Comparison of ENCODE assay signal across 10 cellular contexts in the genomic region with DNA sequence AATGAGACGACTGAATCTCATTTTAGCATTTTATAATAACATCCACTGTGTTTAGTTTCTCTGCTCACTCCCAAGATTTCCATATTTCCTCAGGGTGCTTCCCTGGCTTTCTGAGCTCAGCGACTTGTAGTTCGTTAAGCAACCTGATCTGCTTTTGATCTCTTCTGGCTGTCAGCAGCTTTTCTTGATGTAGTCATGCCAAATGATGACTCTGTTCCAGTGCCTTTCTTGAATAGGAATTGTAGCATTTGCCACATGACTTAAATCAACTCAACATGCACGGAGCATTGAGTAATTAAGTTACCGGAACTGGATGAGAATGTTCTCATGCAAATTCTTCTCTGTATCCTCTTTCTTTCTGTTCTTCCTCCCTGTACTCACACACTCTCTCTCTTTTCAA.
DNase-seq lines count a peak whose midpoint lies in the region; TF ChIP-seq lines count a peak whose summit lies in the region.
"Had no signal": no experiment of that assay in that cellular context is flagged by ENCODE, and none has a peak within 500 bp of the region (broad histone marks: within the 10 kb centered on the region; RNA-seq: fewer than 3 reads in every experiment).

No MANE protein-coding gene starts in this region.

- H3K4me2 ChIP-seq in OCI-LY7 (ENCODE audit: low read length), result no peak overlapping the region

- H3K4me3 ChIP-seq in rectal smooth muscle tissue (ENCODE audit: low read length), result no peak overlapping the region
- no peak overlapping the region for H3K4me3 ChIP-seq in OCI-LY7 (ENCODE audit: low read depth, low read length, poor library complexity, severe bottlenecking)
- H3K4me3 ChIP-seq in testis, result no peak overlapping the region

- 50 to 58% methylated on average over 5 of the region's 5 CpGs for WGBS in testis, 2 donors

- H2AFZ ChIP-seq in OCI-LY7 (ENCODE audit: low read length), result no peak overlapping the region

- CTCF ChIA-PET in OCI-LY7 (lab: Charles Lee; ENCODE audit: unreplicated experiment), result no interaction called here

- H3K4me1 ChIP-seq in rectal smooth muscle tissue (ENCODE audit: control insufficient read depth, insufficient read depth, low read length), result peaks cover 6% of the 10 kb centered on the region
- H3K4me1 ChIP-seq in OCI-LY7 (ENCODE audit: insufficient read depth, low read length, poor library complexity, severe bottlenecking), result no peaks in the 10 kb centered on the region
- H3K4me1 ChIP-seq in testis, result no peaks in the 10 kb centered on the region

- TF ChIP-seq CTCF in OCI-LY7 (conservative IDR thresholded peaks at IDR 0.05; ENCODE audit: low read length) (no peak), testis (IDR thresholded peaks at IDR 0.05) (no peak)

- H4K20me1 ChIP-seq in OCI-LY7 (ENCODE audit: insufficient read depth, low read length), result no peaks in the 10 kb centered on the region

- POLR2A ChIA-PET in OCI-LY7 (lab: Charles Lee), result no interaction called here

- intact Hi-C loops in OCI-LY7 (cut with micrococcal nuclease; ENCODE audit: unreplicated experiment) (no loop called here), testis (cut with DNase I; ENCODE audit: low total_unique reads) (no loop called here)

- TF ChIP-seq POLR2A in testis (IDR thresholded peaks at IDR 0.05), result no peak

- no TSS peak for BruUV-seq in OCI-LY7 (replicated peaks; lab: Mats Ljungman, UMichigan)

- peak overlapping the region; percentile 76 for H3K27ac ChIP-seq in rectal smooth muscle tissue (ENCODE audit: low read depth, low read length)
- no peak overlapping the region for H3K27ac ChIP-seq in OCI-LY7 (ENCODE audit: low read depth, low read length, poor library complexity, severe bottlenecking)
- H3K27ac ChIP-seq in testis, result no peak overlapping the region

- H3K9me2 ChIP-seq in OCI-LY7 (ENCODE audit: insufficient read depth, low read length), result no peaks in the 10 kb centered on the region

- no peaks in the 10 kb centered on the region for H3K9me3 ChIP-seq in OCI-LY7 (ENCODE audit: low read length)
- no peaks in the 10 kb centered on the region for H3K9me3 ChIP-seq in testis

- no peaks in the 10 kb centered on the region for H3K27me3 ChIP-seq in rectal smooth muscle tissue (ENCODE audit: control insufficient read depth, insufficient read depth, low read length)
- H3K27me3 ChIP-seq in testis, result no peaks in the 10 kb centered on the region

- no peaks in the 10 kb centered on the region for H3K79me2 ChIP-seq in OCI-LY7 (ENCODE audit: insufficient read depth, low read depth, low read length)

- no peak overlapping the region for H3K9ac ChIP-seq in rectal smooth muscle tissue (ENCODE audit: low read length)

- DNase-seq in EH (ENCODE audit: low read depth) (peak; percentile 92), SK-N-DZ (ENCODE audit: low spot score) (peak; percentile 83), fibroblast of the conjunctiva (ENCODE audit: low read depth) (peak; percentile 81), OCI-LY7 (ENCODE audit: low spot score) (no peak), testis (no peak), GDM1 (lab: John Stamatoyannopoulos, UW) (no peak), NCI-H1105 (lab: John Stamatoyannopoulos, UW) (no peak)
- DNase-seq: NCI-H2029 treated with DMSO at 0.1 percent for 48 hours; stimulated activated naive B cell treated with anti-CD40 and anti-IgM and Interleukin-4, amounts not matched to agents 10 μg/mL and 1 μg/mL and 100 μg/mL, for 72 hours had no signal

- H3K36me3 ChIP-seq in rectal smooth muscle tissue (ENCODE audit: control insufficient read depth, insufficient read depth, low read length) (no peaks in the 10 kb centered on the region), OCI-LY7 (ENCODE audit: insufficient read depth, low read length) (no peaks in the 10 kb centered on the region), testis (ENCODE audit: low read depth, missing control alignments) (no peaks in the 10 kb centered on the region)

Comparison
In these comparisons a context has a peak if more than half of its experiments do, and no peak if none do; other contexts are left out.
1. DNase-seq: peak in EH (single experiment), SK-N-DZ (single experiment) and fibroblast of the conjunctiva (single experiment); none in OCI-LY7 (single experiment), testis (single experiment), GDM1 (single experiment) and NCI-H1105 (single experiment).